Comparison of ENCODE assay signal across 24 cellular contexts in the genomic region with DNA sequence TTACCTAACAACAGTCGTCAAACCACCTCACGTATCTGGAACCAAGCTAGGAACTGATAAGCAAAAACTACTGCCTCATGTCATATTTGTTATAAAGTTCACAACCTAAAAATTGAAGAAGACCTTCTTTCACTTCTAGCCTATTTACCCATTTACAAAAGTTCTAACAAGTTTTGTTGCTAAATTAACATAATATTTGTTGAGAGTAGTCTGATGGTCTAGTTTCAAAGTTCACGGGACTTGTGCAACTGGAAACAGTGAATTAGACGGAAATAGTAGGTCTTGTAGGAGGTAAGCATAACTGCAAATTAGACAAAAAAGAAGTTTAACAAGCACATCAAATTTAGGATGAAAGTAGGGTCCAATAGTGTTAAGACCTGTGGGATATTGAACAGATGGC. TPM values are rescaled to one million over a fixed set of nuclear protein-coding genes. Genes with fewer than 3 reads are reported as not detected.
DNase-seq lines count a peak whose midpoint lies in the region; ATAC-seq, FAIRE-seq and TF ChIP-seq lines count a peak whose summit lies in the region.
"Had no signal": no experiment of that assay in that cellular context is flagged by ENCODE, and none has a peak within 500 bp of the region (broad histone marks: within the 10 kb centered on the region; RNA-seq: fewer than 3 reads in every experiment).

No MANE protein-coding gene starts in this region.

- no peaks in the 10 kb centered on the region for H3K27me3 Mint-ChIP-seq in activated T-cell treated with anti-CD3 and anti-CD28 coated beads, Interleukin-2, amount 50 U/mL, for 72 hours (ENCODE audit: low read depth)
- no peaks in the 10 kb centered on the region for H3K27me3 Mint-ChIP-seq in activated T-cell treated with anti-CD3 and anti-CD28 coated beads, Interleukin-2, amount 50 U/mL, for 4 hours (ENCODE audit: low read depth)
- no peaks in the 10 kb centered on the region for H3K27me3 Mint-ChIP-seq in CD4-positive, CD25-positive, alpha-beta regulatory T cell
- H3K27me3 Mint-ChIP-seq in T-cell: no peaks in the 10 kb centered on the region

- H3K27ac ChIP-seq in CD4-positive, CD25-positive, alpha-beta regulatory T cell (ENCODE audit: insufficient read depth, low read length, poor library complexity, severe bottlenecking): peak overlapping the region; percentile 61
- peak overlapping the region; percentile 46 for H3K27ac ChIP-seq in HepG2 (ENCODE audit: extremely low read length, insufficient read depth, low read length)
- no peak overlapping the region for H3K27ac ChIP-seq in transverse colon
- H3K27ac ChIP-seq: SK-N-MC had no signal

- TF ChIP-seq POLR2A in HepG2 (IDR thresholded peaks at IDR 0.05; ENCODE audit: insufficient read depth in 1 of 2, low read depth in 2 of 2, low read length in 2 of 2): no peak
- TF ChIP-seq POLR2A in transverse colon (IDR thresholded peaks at IDR 0.05): no peak

- peak overlapping the region; percentile 14 for H3K27ac Mint-ChIP-seq in activated T-cell treated with anti-CD3 and anti-CD28 coated beads, Interleukin-2, amount 50 U/mL, for 72 hours
- H3K27ac Mint-ChIP-seq in CD4-positive, CD25-positive, alpha-beta regulatory T cell: peak overlapping the region; percentile 51 to 88 (median 66)
- H3K27ac Mint-ChIP-seq in T-cell: peak overlapping the region; percentile 12 to 44

- CTCF ChIA-PET in T-cell (lab: Charles Lee): no interaction called here
- CTCF ChIA-PET in HepG2 (lab: Yijun Ruan, JAX; ENCODE audit: low intra/inter-chr PET ratio, low total read pairs): no interaction called here

- H3K4me3 Mint-ChIP-seq in activated T-cell treated with anti-CD3 and anti-CD28 coated beads, Interleukin-2, amount 50 U/mL, for 72 hours: no peak overlapping the region
- no peak overlapping the region for H3K4me3 Mint-ChIP-seq in activated T-cell treated with anti-CD3 and anti-CD28 coated beads, Interleukin-2, amount 50 U/mL, for 4 hours
- H3K4me3 Mint-ChIP-seq in CD4-positive, CD25-positive, alpha-beta regulatory T cell: peak overlapping the region in 3 of 4 donors; percentile 1 to 29 (median 22)
- H3K4me3 Mint-ChIP-seq in T-cell: no peak overlapping the region

- intact Hi-C loops in HepG2 (cut with micrococcal nuclease; ENCODE audit: unreplicated experiment): loop anchor here (10.0 kb wide), 1 partner anchor 59 kb away; no protein-coding TSS in a partner anchor
- intact Hi-C loops in transverse colon (cut with DNase I; ENCODE audit: low total_unique reads): no loop called here

- WGBS in HepG2 (ENCODE audit: low lambda C conversion rate): 54% methylated on average over 4 of the region's 4 CpGs
- WGBS in transverse colon (ENCODE audit: low coverage in 1 of 2), 2 donors: 73 to 76% methylated on average over 4 of the region's 4 CpGs

- TF ChIP-seq CTCF in HepG2 (CRISPR knock-in tag; IDR thresholded peaks at IDR 0.05) (no peak), transverse colon (IDR thresholded peaks at IDR 0.05) (no peak)

- FAIRE-seq in HepG2 (lab: Jason Lieb, UNC): no peak
- FAIRE-seq: A204.1, H1, RCC 7860 had no signal

- no peaks in the 10 kb centered on the region for H3K9me3 ChIP-seq in CD4-positive, CD25-positive, alpha-beta regulatory T cell (ENCODE audit: control insufficient read depth in 2 of 2, low read length in 2 of 2)
- H3K9me3 ChIP-seq in HepG2 (ENCODE audit: low read length): no peaks in the 10 kb centered on the region
- H3K9me3 ChIP-seq in transverse colon: no peaks in the 10 kb centered on the region

- no peak for DNase-seq in activated T-cell treated with anti-CD3 and anti-CD28 coated beads, Interleukin-2, amount 50 U/mL, for 72 hours
- DNase-seq in activated T-cell treated with anti-CD3 and anti-CD28 coated beads, Interleukin-2, amount 50 U/mL, for 4 hours: no peak
- DNase-seq in CD4-positive, CD25-positive, alpha-beta regulatory T cell: no peak
- DNase-seq in T-cell (no peak), HepG2 (ENCODE audit: low spot score) (peak; percentile 47), transverse colon (no peak)
- no peak for DNase-seq in activated CD4-positive, CD25-positive, alpha-beta regulatory T cell (lab: John Stamatoyannopoulos, UW)
- DNase-seq: Calu3, DND-41, HCEC 1CT, IMR-90, KG1, MM.1S, NCI-H2029, NCI-H446, NCI-H524 treated with DMSO at 0.1 percent for 48 hours, NCI-H774, SIG-M5 had no signal

- H3K4me2 ChIP-seq in HepG2 (ENCODE audit: low read depth, low read length): no peak overlapping the region

- H3K9me3 Mint-ChIP-seq in activated T-cell treated with anti-CD3 and anti-CD28 coated beads, Interleukin-2, amount 50 U/mL, for 72 hours: peaks cover 0 to under 1% of the 10 kb centered on the region in 2 donors
- no peaks in the 10 kb centered on the region for H3K9me3 Mint-ChIP-seq in activated T-cell treated with anti-CD3 and anti-CD28 coated beads, Interleukin-2, amount 50 U/mL, for 4 hours
- no peaks in the 10 kb centered on the region for H3K9me3 Mint-ChIP-seq in CD4-positive, CD25-positive, alpha-beta regulatory T cell
- H3K9me3 Mint-ChIP-seq in T-cell: peaks cover 0 to 3% (median 0%) of the 10 kb centered on the region in 3 donors

- no peak overlapping the region for H3K4me3 ChIP-seq in CD4-positive, CD25-positive, alpha-beta regulatory T cell (ENCODE audit: low read depth, low read length)
- H3K4me3 ChIP-seq in HepG2 (replicated peaks in 1 of 3; ENCODE audit: insufficient read depth in 1 of 3, low read depth in 2 of 3, low read length in 3 of 3) (no peak overlapping the region), transverse colon (no peak overlapping the region)
- H3K4me3 ChIP-seq: SK-N-MC had no signal

- TF ChIP-seq EP300 in HepG2 (IDR thresholded peaks at IDR 0.05; ENCODE audit: low read depth in 2 of 2, low read length in 2 of 2): peak in 1 of 2 experiments; percentile 45; a peak in 1 of 4 replicates
- no peak for TF ChIP-seq EP300 in HepG2 (CRISPR knock-in tag; IDR thresholded peaks at IDR 0.05; ENCODE audit: borderline replicate concordance)
- no peak for TF ChIP-seq EP300 in transverse colon (IDR thresholded peaks at IDR 0.05; ENCODE audit: low read depth)

- no peak for ATAC-seq in activated T-cell treated with anti-CD3 and anti-CD28 coated beads, Interleukin-2, amount 50 U/mL, for 72 hours (replicated peaks in 1 of 2)
- ATAC-seq in activated T-cell treated with anti-CD3 and anti-CD28 coated beads, Interleukin-2, amount 50 U/mL, for 4 hours: no peak
- ATAC-seq in CD4-positive, CD25-positive, alpha-beta regulatory T cell (ENCODE audit: low read depth in 2 of 2): no peak
- ATAC-seq in T-cell (replicated peaks in 1 of 4): no peak
- ATAC-seq in HepG2: peak; percentile 42; the same call in 2 of the 3 replicates
- no peak for ATAC-seq in GM18498 (IDR thresholded peaks at IDR 0.05; ENCODE audit: unreplicated experiment)

- no TSS peak for BruUV-seq in HepG2 (replicated peaks; lab: Mats Ljungman, UMichigan)

- no peaks in the 10 kb centered on the region for H3K79me2 ChIP-seq in HepG2 (ENCODE audit: insufficient read depth, low read length)

- peaks cover 82% of the 10 kb centered on the region for H3K4me1 ChIP-seq in CD4-positive, CD25-positive, alpha-beta regulatory T cell (ENCODE audit: control insufficient read depth, insufficient read depth, low read length, poor library complexity, severe bottlenecking)
- H3K4me1 ChIP-seq in HepG2 (ENCODE audit: insufficient read depth, low read length): peaks cover 29% of the 10 kb centered on the region
- peaks cover 0 to 9% (median 0%) of the 10 kb centered on the region in 4 donors for H3K4me1 ChIP-seq in transverse colon

- no peaks in the 10 kb centered on the region for H3K36me3 ChIP-seq in CD4-positive, CD25-positive, alpha-beta regulatory T cell (ENCODE audit: control insufficient read depth, insufficient read depth, low read length)
- peaks cover under 1 to 9% of the 10 kb centered on the region in 2 experiments; a peak in 2 of 5 replicates for H3K36me3 ChIP-seq in HepG2 (replicated peaks in 1 of 2; ENCODE audit: control insufficient read depth in 1 of 2, insufficient read depth in 2 of 2, low read length in 2 of 2)
- peaks cover 0 to 7% (median 0%) of the 10 kb centered on the region in 4 donors for H3K36me3 ChIP-seq in transverse colon

- H3K4me1 Mint-ChIP-seq in activated T-cell treated with anti-CD3 and anti-CD28 coated beads, Interleukin-2, amount 50 U/mL, for 72 hours (ENCODE audit: low read depth): peaks cover 71% of the 10 kb centered on the region
- peaks cover 72% of the 10 kb centered on the region for H3K4me1 Mint-ChIP-seq in activated T-cell treated with anti-CD3 and anti-CD28 coated beads, Interleukin-2, amount 50 U/mL, for 4 hours (ENCODE audit: low read depth)
- peaks cover 40 to 92% (median 64%) of the 10 kb centered on the region in 4 donors for H3K4me1 Mint-ChIP-seq in CD4-positive, CD25-positive, alpha-beta regulatory T cell
- H3K4me1 Mint-ChIP-seq in T-cell: peaks cover 34 to 74% (median 53%) of the 10 kb centered on the region in 3 donors

- TF ChIP-seq RAD21 in HepG2 (CRISPR knock-in tag; IDR thresholded peaks at IDR 0.05): no peak

- H3K9ac ChIP-seq in HepG2 (ENCODE audit: insufficient read depth, low read depth, low read length): no peak overlapping the region

- peaks cover 11 to 22% of the 10 kb centered on the region in 2 donors for H3K36me3 Mint-ChIP-seq in activated T-cell treated with anti-CD3 and anti-CD28 coated beads, Interleukin-2, amount 50 U/mL, for 72 hours (ENCODE audit: insufficient read depth in 2 of 2)
- peaks cover 46% of the 10 kb centered on the region for H3K36me3 Mint-ChIP-seq in activated T-cell treated with anti-CD3 and anti-CD28 coated beads, Interleukin-2, amount 50 U/mL, for 4 hours (ENCODE audit: insufficient read depth)
- H3K36me3 Mint-ChIP-seq in CD4-positive, CD25-positive, alpha-beta regulatory T cell: peaks cover 29% of the 10 kb centered on the region
- peaks cover 47% of the 10 kb centered on the region for H3K36me3 Mint-ChIP-seq in T-cell

- POLR2A ChIA-PET in T-cell (lab: Charles Lee): no interaction called here
- POLR2A ChIA-PET in HepG2 (lab: Yijun Ruan, JAX): no interaction called here

- no peak overlapping the region for H2AFZ ChIP-seq in HepG2 (ENCODE audit: low read length)

- no peaks in the 10 kb centered on the region for H3K27me3 ChIP-seq in CD4-positive, CD25-positive, alpha-beta regulatory T cell (ENCODE audit: control insufficient read depth, insufficient read depth, low read length)
- H3K27me3 ChIP-seq in HepG2 (ENCODE audit: control insufficient read depth in 1 of 2, insufficient read depth in 2 of 2, low read length in 2 of 2) (no peaks in the 10 kb centered on the region), transverse colon (no peaks in the 10 kb centered on the region)

- in situ Hi-C loops in HepG2 (cut with HindIII; ENCODE audit: extremely low pct_ligation_motif_present, low pct_unique_long_range_greater_than_20kb) (no loop called here), transverse colon (cut with MboI; ENCODE audit: low pct_ligation_motif_present in 1 of 4, low pct_unique_long_range_greater_than_20kb in 1 of 4, low sequenced_read_pairs in 3 of 4) (no loop called here)

- no peaks in the 10 kb centered on the region; the same call in 1 of the 2 replicates for H4K20me1 ChIP-seq in HepG2 (ENCODE audit: insufficient read depth, low read length)

RNA-seq across cellular contexts. Expression of gene CCR4, which starts 51.9 kb away (rescaled TPM):
- total RNA-seq in activated T-cell treated with anti-CD3 and anti-CD28 coated beads, Interleukin-2, amount 50 U/mL, for 72 hours: 100 to 1,000 TPM in 1 of 2 donors, 10 to 100 TPM in 1; 56.3 to 112 TPM
- 100 to 1,000 TPM in 1 of 3 donors, 10 to 100 TPM in 2; 65.3 to 131 (median 86.3) TPM for total RNA-seq in activated T-cell treated with anti-CD3 and anti-CD28 coated beads, Interleukin-2, amount 50 U/mL, for 4 hours
- 366 TPM for total RNA-seq in CD4-positive, CD25-positive, alpha-beta regulatory T cell
- 100 to 1,000 TPM in 1 of 4 donors, 10 to 100 TPM in 3; 80.8 to 109 (median 93.6) TPM for polyA plus RNA-seq in CD4-positive, CD25-positive, alpha-beta regulatory T cell
- total RNA-seq in T-cell: 10 to 100 TPM; 37.4 to 85.4 (median 74.8) TPM
- total RNA-seq in HepG2 (2016; rRNA removed; fragmentation: Illumina TruSeq; extraction: Trizol): 0.04 and 0.06 TPM in 2 replicates
- total RNA-seq in HepG2 (2016; cell fraction: cytosol; rRNA removed; fragmentation: Illumina TruSeq; extraction: Trizol; ENCODE audit: low read depth): not detected in 2 replicates
- 0.06 and 0.11 TPM in 2 replicates for total RNA-seq in HepG2 (2016; cell fraction: insoluble cytoplasmic fraction; rRNA removed; fragmentation: Illumina TruSeq; extraction: Trizol)
- total RNA-seq in HepG2 (2016; cell fraction: membrane; rRNA removed; fragmentation: Illumina TruSeq; extraction: Trizol): not detected in 2 replicates
- 0.16 TPM in 1 of 2 replicates, not detected in the other for total RNA-seq in HepG2 (2016; cell fraction: nucleus; rRNA removed; fragmentation: Illumina TruSeq; extraction: Trizol)
- 0.05 TPM in 2 replicates for polyA plus RNA-seq in HepG2 (2011; rRNA removed)
- polyA plus RNA-seq in HepG2 (2011; cell fraction: cytosol; rRNA removed): 0.01 TPM in 1 of 2 replicates, not detected in the other
- polyA plus RNA-seq in HepG2 (2011; cell fraction: nucleus; rRNA removed): 0.05 and 0.06 TPM in 2 replicates
- polyA plus RNA-seq in HepG2 (2012): not detected in 2 replicates
- not detected in 2 replicates for polyA plus RNA-seq in HepG2 (2016; cell fraction: cytosol; fragmentation: Illumina TruSeq; extraction: Trizol; ENCODE audit: low read depth)
- polyA plus RNA-seq in HepG2 (2016; cell fraction: insoluble cytoplasmic fraction; fragmentation: Illumina TruSeq; extraction: Trizol; ENCODE audit: low read depth): not detected in 2 replicates
- not detected in 2 replicates for polyA plus RNA-seq in HepG2 (2016; cell fraction: membrane; fragmentation: Illumina TruSeq; extraction: Trizol; ENCODE audit: low read depth)
- 0.24 and 0.29 TPM in 2 replicates for polyA plus RNA-seq in HepG2 (2016; cell fraction: nucleus; fragmentation: Illumina TruSeq; extraction: Trizol; ENCODE audit: insufficient read depth, low read depth)
- polyA minus RNA-seq in HepG2 (2011; rRNA and poly(A)+ RNA removed; ENCODE audit: low replicate concordance): 0.05 and 0.16 TPM in 2 replicates
- polyA minus RNA-seq in HepG2 (2011; cell fraction: cytosol; rRNA and poly(A)+ RNA removed): not detected in 2 replicates
- 0.37 TPM in 1 of 2 replicates, not detected in the other for polyA minus RNA-seq in HepG2 (2011; cell fraction: nucleus; rRNA and poly(A)+ RNA removed)
- total RNA-seq in transverse colon: under 1 TPM in 1 of 4 donors, not detected in 3; 0.95 TPM
- total RNA-seq: Calu3, IMR-90 had no signal
- polyA plus RNA-seq: AG04450, IMR-90 had no signal

Comparison
In these comparisons a context has a peak if more than half of its experiments do, and no peak if none do; other contexts are left out.
1. H3K27ac Mint-ChIP-seq: peak in every context shown above with its lines; median percentile 66 in CD4-positive, CD25-positive, alpha-beta regulatory T cell; 28 in T-cell; 14 in activated T-cell treated with anti-CD3 and anti-CD28 coated beads, Interleukin-2, amount 50 U/mL, for 72 hours.
2. H3K4me3 Mint-ChIP-seq: peak in CD4-positive, CD25-positive, alpha-beta regulatory T cell (3 of 4); none in activated T-cell treated with anti-CD3 and anti-CD28 coated beads, Interleukin-2, amount 50 U/mL, for 72 hours (0 of 2), activated T-cell treated with anti-CD3 and anti-CD28 coated beads, Interleukin-2, amount 50 U/mL, for 4 hours (single experiment) and T-cell (0 of 3).
3. H3K27ac ChIP-seq: peak in CD4-positive, CD25-positive, alpha-beta regulatory T cell (single experiment) and HepG2 (single experiment); none in transverse colon (0 of 4).
4. RNA of gene CCR4, which starts 51.9 kb away (total RNA-seq): 366 TPM in CD4-positive, CD25-positive, alpha-beta regulatory T cell (single experiment), 56.3 to 112 TPM in activated T-cell treated with anti-CD3 and anti-CD28 coated beads, Interleukin-2, amount 50 U/mL, for 72 hours, 65.3 to 131 TPM in activated T-cell treated with anti-CD3 and anti-CD28 coated beads, Interleukin-2, amount 50 U/mL, for 4 hours and 37.4 to 85.4 TPM in T-cell; 0.95 TPM in transverse colon and 0.04 to 0.16 TPM in HepG2; every median in the first group is over 10 times any median in the second.